13 cellular contexts compared by ENCODE assay signal in genomic region chr1:114219247-114219872, GRCh38.
DNase-seq lines count a peak whose midpoint lies in the region; ATAC-seq, FAIRE-seq and TF ChIP-seq lines count a peak whose summit lies in the region.
"Had no signal": no experiment of that assay in that cellular context is flagged by ENCODE, and none has a peak within 500 bp of the region (broad histone marks: within the 10 kb centered on the region; RNA-seq: fewer than 3 reads in every experiment).

No MANE protein-coding gene starts in this region.

- H4K8ac ChIP-seq in mesenchymal stem cell (ENCODE audit: low read length) = no peak overlapping the region

- no peak overlapping the region for H3K4me2 ChIP-seq in mesenchymal stem cell (ENCODE audit: low read length, poor library complexity, severe bottlenecking)

- H2BK5ac ChIP-seq in mesenchymal stem cell (ENCODE audit: low read depth, low read length, poor library complexity, severe bottlenecking) = no peak overlapping the region

- POLR2A ChIA-PET in A673 (lab: Charles Lee; ENCODE audit: low non-redundant PET) = no interaction called here

- no peak overlapping the region for H2BK120ac ChIP-seq in mesenchymal stem cell (ENCODE audit: low read depth, low read length)

- no peak overlapping the region for H2BK12ac ChIP-seq in mesenchymal stem cell (ENCODE audit: low read length in 2 of 2)

- no peak for TF ChIP-seq POLR2A in body of pancreas (IDR thresholded peaks at IDR 0.05)

- no peak overlapping the region for H3K14ac ChIP-seq in mesenchymal stem cell (ENCODE audit: low read length in 2 of 2)

- no peaks in the 10 kb centered on the region for H3K36me3 ChIP-seq in A673 (ENCODE audit: insufficient read depth, low read length, poor library complexity, severe bottlenecking)
- H3K36me3 ChIP-seq in body of pancreas (replicated peaks in 1 of 2; ENCODE audit: insufficient read depth in 1 of 2, low read depth in 2 of 2) = no peaks in the 10 kb centered on the region
- no peaks in the 10 kb centered on the region for H3K36me3 ChIP-seq in mesenchymal stem cell (ENCODE audit: control insufficient read depth in 1 of 2, insufficient read depth in 2 of 2, low read depth in 1 of 2, low read length in 2 of 2)
- H3K36me3 ChIP-seq: spleen had no signal

- no peaks in the 10 kb centered on the region for H3K79me1 ChIP-seq in mesenchymal stem cell (replicated peaks; ENCODE audit: low read length, poor library complexity, severe bottlenecking)

- no peak overlapping the region for H2AK5ac ChIP-seq in mesenchymal stem cell (ENCODE audit: low read length, severe bottlenecking)

- no peak overlapping the region for H2BK15ac ChIP-seq in mesenchymal stem cell (ENCODE audit: low read depth, poor library complexity, severe bottlenecking)

- no peak for FAIRE-seq in GM19239 (lab: Jason Lieb, UNC)
- FAIRE-seq: astrocyte had no signal

- no peak overlapping the region for H3K4ac ChIP-seq in mesenchymal stem cell (ENCODE audit: low read depth in 1 of 2, low read length in 2 of 2)

- H3K9ac ChIP-seq in mesenchymal stem cell (ENCODE audit: low read length) = peak overlapping the region; percentile 74

- H3K27me3 ChIP-seq in A673 (replicated peaks; ENCODE audit: insufficient read depth, low read depth, low read length, poor library complexity) = no peaks in the 10 kb centered on the region
- H3K27me3 ChIP-seq in body of pancreas = no peaks in the 10 kb centered on the region
- H3K27me3 ChIP-seq in mesenchymal stem cell (ENCODE audit: control insufficient read depth in 1 of 2, insufficient read depth in 1 of 2, low read length in 2 of 2) = peaks cover 3 to 14% of the 10 kb centered on the region in 2 experiments
- H3K27me3 ChIP-seq: spleen, testis had no signal

- no peak for ATAC-seq in body of pancreas

- BruUV-seq in A673 (replicated peaks; lab: Mats Ljungman, UMichigan) = no TSS peak

- no peak overlapping the region for H3K23ac ChIP-seq in mesenchymal stem cell (ENCODE audit: low read length in 2 of 2)

- TF ChIP-seq CTCF in A673 (conservative IDR thresholded peaks at IDR 0.05; ENCODE audit: low read depth, low read length) (peak; percentile 57), HFF-Myc (IDR thresholded peaks at IDR 0.05; ENCODE audit: low read depth, low read length, missing control alignments) (peak; percentile 23), body of pancreas (IDR thresholded peaks at IDR 0.05) (peak in 4 of 7 experiments; percentile 12 to 48 (median 26))

- CTCF ChIA-PET in A673 (lab: Charles Lee) = interaction anchor here (0.7 kb wide), 1 partner anchor 272 kb away, joined by 5 read pairs; no protein-coding TSS in a partner anchor

- intact Hi-C loops in A673 (cut with micrococcal nuclease; ENCODE audit: unreplicated experiment) = loop anchor here (2.0 kb wide), 1 partner anchor 241 kb away; the partner anchor contains the start of gene OLFML3
- intact Hi-C loops in body of pancreas (cut with DNase I) = no loop called here

- WGBS in body of pancreas, 2 donors = 26 to 35% methylated on average over 6 of the region's 6 CpGs
- WGBS in mesenchymal stem cell = 50% methylated on average over 6 of the region's 6 CpGs

- H3K4me1 ChIP-seq in A673 (ENCODE audit: insufficient read depth, low read length, poor library complexity, severe bottlenecking) = peaks cover 29% of the 10 kb centered on the region
- H3K4me1 ChIP-seq in body of pancreas = no peaks in the 10 kb centered on the region
- no peaks in the 10 kb centered on the region for H3K4me1 ChIP-seq in mesenchymal stem cell (ENCODE audit: control insufficient read depth, insufficient read depth, low read depth, low read length)
- H3K4me1 ChIP-seq: testis had no signal

- H3K9me3 ChIP-seq in A673 (ENCODE audit: low read depth, low read length, poor library complexity, severe bottlenecking) (no peaks in the 10 kb centered on the region), body of pancreas (no peaks in the 10 kb centered on the region), mesenchymal stem cell (ENCODE audit: control insufficient read depth, low read length) (no peaks in the 10 kb centered on the region)
- H3K9me3 ChIP-seq: spleen, testis had no signal

- no peak overlapping the region for H3K18ac ChIP-seq in mesenchymal stem cell (ENCODE audit: low read depth in 1 of 2, low read length in 2 of 2)

- peak overlapping the region; percentile 39 for H3K27ac ChIP-seq in A673 (ENCODE audit: low read depth, low read length, poor library complexity, severe bottlenecking)
- H3K27ac ChIP-seq in body of pancreas = no peak overlapping the region
- no peak overlapping the region for H3K27ac ChIP-seq in mesenchymal stem cell (ENCODE audit: low read length, poor library complexity, severe bottlenecking)
- H3K27ac ChIP-seq: spleen, testis had no signal

- no peak overlapping the region for H2AFZ ChIP-seq in mesenchymal stem cell (ENCODE audit: low read depth, low read length)

- no peak overlapping the region for H4K91ac ChIP-seq in mesenchymal stem cell (ENCODE audit: low read length)

- peak; percentile 66 for DNase-seq in A673 (ENCODE audit: low spot score)
- DNase-seq in HFF-Myc (ENCODE audit: extremely low read depth, low read depth) = no peak
- peak in 1 of 4 donors; percentile 22 for DNase-seq in body of pancreas
- DNase-seq in mesenchymal stem cell = peak; percentile 6
- DNase-seq in NCI-H2081 treated with DMSO at 0.1 percent for 48 hours (lab: John Stamatoyannopoulos, UW) = no peak
- DNase-seq in NCI-H2196 (lab: John Stamatoyannopoulos, UW; ENCODE audit: unreplicated experiment) = no peak
- no peak for DNase-seq in NCI-H345 (lab: John Stamatoyannopoulos, UW)
- no peak for DNase-seq in GM19239 (ENCODE audit: insufficient read length, low spot score)
- DNase-seq: activated CD4-positive, alpha-beta T cell treated with anti-CD3 and anti-CD28 coated beads for 48 hours; NCI-H774; spleen; testis had no signal

- H3K4me3 ChIP-seq in A673 (ENCODE audit: low read depth, low read length, poor library complexity, severe bottlenecking) (peak overlapping the region; percentile 5), HFF-Myc (replicated peaks; ENCODE audit: low read depth, low read length) (no peak overlapping the region), body of pancreas (no peak overlapping the region), mesenchymal stem cell (ENCODE audit: insufficient read depth in 1 of 2, low read depth in 1 of 2, low read length in 2 of 2) (peak overlapping the region in 1 of 2 experiments; percentile 60)
- H3K4me3 ChIP-seq: testis had no signal

Comparison
In these comparisons a context has a peak if more than half of its experiments do, and no peak if none do; other contexts are left out.
1. DNase-seq: peak in A673 (single experiment) and mesenchymal stem cell (single experiment); none in HFF-Myc (single experiment), NCI-H2081 treated with DMSO at 0.1 percent for 48 hours (single experiment), NCI-H2196 (single experiment), NCI-H345 (single experiment) and GM19239 (single experiment).
2. Peak in every context shown above with its lines, with median percentiles within 50 percentile points of each other: CTCF ChIP-seq.